8 cellular contexts compared by ENCODE assay signal in genomic region chr10:73246783-73247508, GRCh38. TPM values are rescaled to one million over a fixed set of nuclear protein-coding genes. Genes with fewer than 3 reads are reported as not detected.
DNase-seq lines count a peak whose midpoint lies in the region; ATAC-seq and TF ChIP-seq lines count a peak whose summit lies in the region.

A gene with protein sequence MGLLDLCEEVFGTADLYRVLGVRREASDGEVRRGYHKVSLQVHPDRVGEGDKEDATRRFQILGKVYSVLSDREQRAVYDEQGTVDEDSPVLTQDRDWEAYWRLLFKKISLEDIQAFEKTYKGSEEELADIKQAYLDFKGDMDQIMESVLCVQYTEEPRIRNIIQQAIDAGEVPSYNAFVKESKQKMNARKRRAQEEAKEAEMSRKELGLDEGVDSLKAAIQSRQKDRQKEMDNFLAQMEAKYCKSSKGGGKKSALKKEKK (minus strand): TSS chr10:73247255. CDS start chr10:73247189, 66 bp downstream.

- TF ChIP-seq POLR2A in uterus (IDR thresholded peaks at IDR 0.05) = peak; percentile 44 to 72

- H3K4me1 ChIP-seq in right atrium auricular region (peaks cover 0 to 39% of the 10 kb centered on the region in 2 donors), uterus (peaks cover 0 to 8% of the 10 kb centered on the region in 2 donors)

- intact Hi-C loops in uterus (cut with DNase I; ENCODE audit: low total_unique reads) = no loop called here

- H3K9me3 ChIP-seq in right atrium auricular region = no peaks in the 10 kb centered on the region
- H3K9me3 ChIP-seq in uterus = no peaks in the 10 kb centered on the region

- peaks cover 56% of the 10 kb centered on the region for H3K36me3 Mint-ChIP-seq in T-helper 1 cell treated with Interleukin-12 subunit alpha and Interleukin-12 subunit beta and Interleukin-4 antibody, amounts not matched to agents 30 μg/mL and 1 μg/mL, for 36 hours (ENCODE audit: low read depth)

- H3K36me3 ChIP-seq in right atrium auricular region (peaks cover 42% of the 10 kb centered on the region), uterus (no peaks in the 10 kb centered on the region)

- H3K4me3 Mint-ChIP-seq in T-helper 1 cell treated with Interleukin-12 subunit alpha and Interleukin-12 subunit beta and Interleukin-4 antibody, amounts not matched to agents 30 μg/mL and 1 μg/mL, for 36 hours = peak within 1 kb of the TSS; percentile 97

- H3K27me3 ChIP-seq in right atrium auricular region = no peaks in the 10 kb centered on the region
- no peaks in the 10 kb centered on the region for H3K27me3 ChIP-seq in uterus

- H3K4me3 ChIP-seq in right atrium auricular region = peak within 1 kb of the TSS; percentile 62 to 92
- peak within 1 kb of the TSS; percentile 74 to 94 for H3K4me3 ChIP-seq in uterus

- no peaks in the 10 kb centered on the region for H3K9me3 Mint-ChIP-seq in T-helper 1 cell treated with Interleukin-12 subunit alpha and Interleukin-12 subunit beta and Interleukin-4 antibody, amounts not matched to agents 30 μg/mL and 1 μg/mL, for 36 hours

- H3K27ac ChIP-seq in right atrium auricular region = peak within 1 kb of the TSS; percentile 73 to 85
- peak within 1 kb of the TSS; percentile 75 to 86 for H3K27ac ChIP-seq in uterus

- in situ Hi-C loops in GM13977 (cut with MboI; ENCODE audit: low pct_unique_long_range_greater_than_20kb, low sequenced_read_pairs, unreplicated experiment) = no loop called here

- TF ChIP-seq CTCF in GM13977 (IDR thresholded peaks at IDR 0.05; ENCODE audit: extremely low read depth, insufficient read depth, missing control alignments) = peak; percentile 25
- TF ChIP-seq CTCF in right atrium auricular region (IDR thresholded peaks at IDR 0.05) = peak in 1 of 2 donors; percentile 38
- peak in 2 of 4 experiments; percentile 7 to 13 for TF ChIP-seq CTCF in uterus (IDR thresholded peaks at IDR 0.05)

- peak; percentile 83 for ATAC-seq in HG02884 (IDR thresholded peaks at IDR 0.05; ENCODE audit: unreplicated experiment)

- DNase-seq in GM13977 (ENCODE audit: low spot score) (peak; percentile 92), NCI-H146 treated with DMSO at 0.1 percent for 48 hours (lab: John Stamatoyannopoulos, UW; ENCODE audit: unreplicated experiment) (peak; percentile 88), amygdala (lab: John Stamatoyannopoulos, UW) (peak; percentile 42 to 98 (median 86)), right atrium auricular region (ENCODE audit: low spot score) (peak; percentile 97), pulmonary artery endothelial cell (ENCODE audit: low read depth, low spot score) (peak; percentile 64), uterus (peak; percentile 94 to 98)

- H3K27me3 Mint-ChIP-seq in T-helper 1 cell treated with Interleukin-12 subunit alpha and Interleukin-12 subunit beta and Interleukin-4 antibody, amounts not matched to agents 30 μg/mL and 1 μg/mL, for 36 hours (ENCODE audit: low read depth) = no peaks in the 10 kb centered on the region

- peak within 1 kb of the TSS; percentile 96 for H3K27ac Mint-ChIP-seq in T-helper 1 cell treated with Interleukin-12 subunit alpha and Interleukin-12 subunit beta and Interleukin-4 antibody, amounts not matched to agents 30 μg/mL and 1 μg/mL, for 36 hours

- H3K4me1 Mint-ChIP-seq in T-helper 1 cell treated with Interleukin-12 subunit alpha and Interleukin-12 subunit beta and Interleukin-4 antibody, amounts not matched to agents 30 μg/mL and 1 μg/mL, for 36 hours (ENCODE audit: low read depth) = peaks cover 50% of the 10 kb centered on the region

RNA-seq across cellular contexts. Expression of the gene that starts here (rescaled TPM):
- total RNA-seq in right atrium auricular region (1 to 10 TPM; 6.8 to 6.9 TPM), pulmonary artery endothelial cell (44.1 and 63.5 TPM in 2 replicates), uterus (10 to 100 TPM in 3 of 4 donors, 1 to 10 TPM in 1; 8.2 to 45.3 (median 19.3) TPM)

Comparison
In these comparisons a context has a peak if more than half of its experiments do, and no peak if none do; other contexts are left out.
1. Peak in every context shown above with its lines: DNase-seq, ATAC-seq, H3K4me3 ChIP-seq and H3K27ac ChIP-seq.